15 cellular contexts compared by ENCODE assay signal in genomic region chr10:79335094-79335469, GRCh38.
DNase-seq lines count a peak whose midpoint lies in the region; ATAC-seq and TF ChIP-seq lines count a peak whose summit lies in the region.
"Had no signal": no experiment of that assay in that cellular context is flagged by ENCODE, and none has a peak within 500 bp of the region (broad histone marks: within the 10 kb centered on the region; RNA-seq: fewer than 3 reads in every experiment).

No MANE protein-coding gene starts in this region.

- peak; percentile 86 for TF ChIP-seq EP300 in Ishikawa (IDR thresholded peaks at IDR 0.05; ENCODE audit: borderline replicate concordance)

- in situ Hi-C loops in HAP-1 (cut with MboI; ENCODE audit: low sequenced_read_pairs), result no loop called here

- ATAC-seq in HG03457 (IDR thresholded peaks at IDR 0.05; ENCODE audit: unreplicated experiment), result no peak
- ATAC-seq: GM12878 had no signal

- intact Hi-C loops in posterior cingulate gyrus (cut with DNase I), result no loop called here

- H3K27me3 ChIP-seq in HAP-1 (ENCODE audit: low read depth), result no peaks in the 10 kb centered on the region

- no peaks in the 10 kb centered on the region for H3K9me3 ChIP-seq in HAP-1

- peak; percentile 37 for DNase-seq in COR-L47 (lab: John Stamatoyannopoulos, UW)
- peak in 42 of 51 donors; percentile 33 to 91 (median 76) for DNase-seq in hypothalamus (lab: John Stamatoyannopoulos, UW)
- peak; percentile 68 to 97 (median 81) for DNase-seq in posterior cingulate gyrus
- no peak for DNase-seq in NK-92 (lab: John Stamatoyannopoulos, UW; ENCODE audit: unreplicated experiment)
- no peak for DNase-seq in HAP-1 (ENCODE audit: low spot score in 2 of 2)
- DNase-seq: activated gamma-delta T cell; CD4-positive, CD25-positive, alpha-beta regulatory T cell; effector CD8-positive, alpha-beta T cell; HCEC 1CT; stimulated activated naive CD4-positive, alpha-beta T cell had no signal

- no peaks in the 10 kb centered on the region for H3K36me3 ChIP-seq in HAP-1 (replicated peaks)

- peak; percentile 17; the same call in 1 of the 2 replicates for TF ChIP-seq RAD21 in Ishikawa (IDR thresholded peaks at IDR 0.05; ENCODE audit: low read depth)

- no peak overlapping the region for H3K4me3 ChIP-seq in HAP-1
- H3K4me3 ChIP-seq: GM12878, K562, SK-N-MC had no signal

- H3K4me1 ChIP-seq in HAP-1, result no peaks in the 10 kb centered on the region

TF ChIP-seq in Ishikawa, 13 proteins besides CTCF, POLR2A, EP300 and RAD21:
- TF ChIP-seq TCF12 (IDR thresholded peaks at IDR 0.05; ENCODE audit: low read depth) (peak; percentile 91), ZBTB7A (IDR thresholded peaks at IDR 0.05; ENCODE audit: low read depth) (no peak; the same call in 1 of the 2 replicates), TEAD4 (IDR thresholded peaks at IDR 0.05) (peak; percentile 59), TAF1 (IDR thresholded peaks at IDR 0.05; ENCODE audit: low read depth) (no peak), EGR1 (IDR thresholded peaks at IDR 0.05) (0 out of 2 replicates have a peak, but pooled peaks have one; percentile 42), FOXM1 (IDR thresholded peaks at IDR 0.05; ENCODE audit: borderline replicate concordance, low read depth) (peak; percentile 79), NFIC (IDR thresholded peaks at IDR 0.05) (peak; percentile 86), CEBPB (IDR thresholded peaks at IDR 0.05) (peak; percentile 43; the same call in 1 of the 2 replicates), YY1 (IDR thresholded peaks at IDR 0.05; ENCODE audit: low read depth) (no peak)

Comparison
In these comparisons a context has a peak if more than half of its experiments do, and no peak if none do; other contexts are left out.
1. DNase-seq: peak in COR-L47 (single experiment), hypothalamus (42 of 51) and posterior cingulate gyrus (10 of 10); none in NK-92 (single experiment) and HAP-1 (0 of 2).